ENCODE assay signal across 3 cellular contexts in genomic region chr4:39078829-39079228, GRCh38.
TF ChIP-seq lines count a peak whose summit lies in the region.

No MANE protein-coding gene starts in this region.

TF ChIP-seq in HEK293, 187 proteins besides CTCF, POLR2A, EP300 and RAD21:
- TF ChIP-seq OSR2 (tag by site-specific recombination; IDR thresholded peaks at IDR 0.05) (no peak), ZNF664 (tag by site-specific recombination; IDR thresholded peaks at IDR 0.05) (peak; percentile 63)
TF ChIP-seq in HEK293: peak in this region for 1.

TF ChIP-seq in IMR-90, 13 proteins besides CTCF, POLR2A, EP300 and RAD21:
- TF ChIP-seq MXI1 (IDR thresholded peaks at IDR 0.05; ENCODE audit: borderline replicate concordance, low read depth, low read length): no peak
- TF ChIP-seq FOS (IDR thresholded peaks at IDR 0.05; ENCODE audit: low read depth, low read length): no peak
- TF ChIP-seq ELK1 (IDR thresholded peaks at IDR 0.05; ENCODE audit: borderline replicate concordance, low read depth, low read length): no peak
- TF ChIP-seq CHD1 (IDR thresholded peaks at IDR 0.05; ENCODE audit: low read depth, low read length): no peak
- no peak for TF ChIP-seq BHLHE40 (IDR thresholded peaks at IDR 0.05; ENCODE audit: low read depth, low read length)
- TF ChIP-seq SMC3 (IDR thresholded peaks at IDR 0.05; ENCODE audit: low read depth, low read length): no peak
- no peak for TF ChIP-seq CEBPB (IDR thresholded peaks at IDR 0.05; ENCODE audit: low read depth, low read length)
- no peak for TF ChIP-seq RFX5 (IDR thresholded peaks at IDR 0.05; ENCODE audit: low read depth, low read length)
- TF ChIP-seq MAFK (IDR thresholded peaks at IDR 0.05; ENCODE audit: low read depth, low read length): no peak
- TF ChIP-seq RCOR1 (IDR thresholded peaks at IDR 0.05; ENCODE audit: insufficient replicate concordance, low read length): no peak
- no peak for TF ChIP-seq USF2 (IDR thresholded peaks at IDR 0.05; ENCODE audit: low read depth, low read length)
- TF ChIP-seq MAZ (IDR thresholded peaks at IDR 0.05; ENCODE audit: borderline replicate concordance, low read depth, low read length): no peak
- TF ChIP-seq NFE2L2 (IDR thresholded peaks at IDR 0.05; ENCODE audit: low read depth, low read length): no peak
TF ChIP-seq in IMR-90: peak in this region for 0.

TF ChIP-seq in K562, 482 proteins besides CTCF, POLR2A, EP300 and RAD21:
- TF ChIP-seq RBM25 (IDR thresholded peaks at IDR 0.05; ENCODE audit: low read depth, low read length, severe bottlenecking): peak; percentile 64
- TF ChIP-seq TFAM (CRISPR knock-in tag; conservative IDR thresholded peaks at IDR 0.05): no peak
